Comparison of ENCODE assay signal across 8 cellular contexts in the genomic region with DNA sequence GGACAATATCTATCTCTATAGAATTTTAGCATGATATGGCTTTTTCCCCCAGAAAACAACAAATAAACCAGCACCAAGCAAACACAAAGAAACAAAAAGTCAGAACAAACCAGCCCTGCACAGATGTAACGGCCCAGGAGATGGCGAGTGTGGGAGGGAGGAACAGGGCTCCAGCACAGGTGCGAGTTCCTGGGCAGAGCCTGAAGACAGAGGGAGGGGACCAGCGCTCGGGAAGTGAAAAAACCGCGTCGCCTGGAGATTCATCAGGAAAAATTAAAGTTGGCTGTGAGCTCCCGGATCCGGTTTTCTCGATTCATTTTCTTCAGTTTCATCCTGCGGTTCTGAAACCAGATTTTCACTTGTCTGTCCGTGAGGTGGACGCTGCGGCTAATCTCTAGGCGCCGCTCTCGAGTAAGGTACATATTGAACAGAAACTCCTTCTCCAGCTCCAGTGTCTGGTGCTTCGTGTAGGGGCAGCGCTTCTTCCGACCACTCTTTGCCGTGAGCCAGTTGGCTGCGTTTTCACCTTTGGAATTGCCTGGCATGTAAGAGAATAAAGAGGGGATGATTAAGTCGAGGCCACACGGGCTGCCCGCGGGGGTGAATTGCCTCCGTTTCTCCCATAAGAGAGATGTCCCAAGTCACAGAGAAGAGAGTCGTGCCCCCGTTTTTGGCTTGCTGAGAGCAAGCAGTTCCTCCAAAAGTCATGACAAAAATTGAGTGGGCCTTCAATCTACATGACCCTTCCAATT. TPM values are rescaled to one million over a fixed set of nuclear protein-coding genes. Genes with fewer than 3 reads are reported as not detected.
DNase-seq lines count a peak whose midpoint lies in the region; ATAC-seq and TF ChIP-seq lines count a peak whose summit lies in the region.

No MANE protein-coding gene starts in this region.

- peak overlapping the region; percentile 59 for H3K4me3 Mint-ChIP-seq in stimulated activated naive CD8-positive, alpha-beta T cell treated with anti-CD3 and anti-CD28 coated beads, Interleukin-15, Interleukin-2, amounts not matched to agents 100 ng/mL and 50 ng/mL, for 24 hours

- no peak for DNase-seq in stimulated activated naive CD8-positive, alpha-beta T cell treated with anti-CD3 and anti-CD28 coated beads, Interleukin-15, Interleukin-2, amounts not matched to agents 100 U/mL and 50 U/mL, for 24 hours
- peak; percentile 30 for DNase-seq in UCSD-AML1 (lab: John Stamatoyannopoulos, UW; ENCODE audit: unreplicated experiment)
- DNase-seq in kidney tubule cell (ENCODE audit: low spot score): peak; percentile 64
- no peak for DNase-seq in testis

- peaks cover 33% of the 10 kb centered on the region for H3K4me1 Mint-ChIP-seq in stimulated activated naive CD8-positive, alpha-beta T cell treated with anti-CD3 and anti-CD28 coated beads, Interleukin-15, Interleukin-2, amounts not matched to agents 100 ng/mL and 50 ng/mL, for 24 hours (ENCODE audit: low read depth)

- no peaks in the 10 kb centered on the region for H3K9me3 ChIP-seq in testis

- H3K27ac Mint-ChIP-seq in stimulated activated naive CD8-positive, alpha-beta T cell treated with anti-CD3 and anti-CD28 coated beads, Interleukin-15, Interleukin-2, amounts not matched to agents 100 ng/mL and 50 ng/mL, for 24 hours: peak overlapping the region; percentile 70

- intact Hi-C loops in testis (cut with DNase I; ENCODE audit: low total_unique reads): no loop called here

- H3K4me3 ChIP-seq in testis: no peak overlapping the region

- TF ChIP-seq CTCF in testis (IDR thresholded peaks at IDR 0.05): no peak

- peaks cover 12% of the 10 kb centered on the region for H3K4me1 ChIP-seq in testis

- no peaks in the 10 kb centered on the region for H3K36me3 ChIP-seq in testis (ENCODE audit: low read depth, missing control alignments)

- 12 to 13% methylated on average over 30 of the region's 30 CpGs for WGBS in testis, 2 donors

- H3K27ac ChIP-seq in testis: no peak overlapping the region

- no peak for TF ChIP-seq POLR2A in testis (IDR thresholded peaks at IDR 0.05)

- no peak for ATAC-seq in stimulated activated naive CD8-positive, alpha-beta T cell treated with anti-CD3 and anti-CD28 coated beads, Interleukin-15, Interleukin-2, amounts not matched to agents 100 U/mL and 50 U/mL, for 24 hours
- no peak for ATAC-seq in GM19452 (IDR thresholded peaks at IDR 0.05; ENCODE audit: unreplicated experiment)
- no peak for ATAC-seq in GM19328 (IDR thresholded peaks at IDR 0.05; ENCODE audit: unreplicated experiment)
- no peak for ATAC-seq in HG02623 (IDR thresholded peaks at IDR 0.05; ENCODE audit: unreplicated experiment)

- H3K9me3 Mint-ChIP-seq in stimulated activated naive CD8-positive, alpha-beta T cell treated with anti-CD3 and anti-CD28 coated beads, Interleukin-15, Interleukin-2, amounts not matched to agents 100 ng/mL and 50 ng/mL, for 24 hours: no peaks in the 10 kb centered on the region

- peaks cover 73% of the 10 kb centered on the region for H3K27me3 Mint-ChIP-seq in stimulated activated naive CD8-positive, alpha-beta T cell treated with anti-CD3 and anti-CD28 coated beads, Interleukin-15, Interleukin-2, amounts not matched to agents 100 ng/mL and 50 ng/mL, for 24 hours

- H3K36me3 Mint-ChIP-seq in stimulated activated naive CD8-positive, alpha-beta T cell treated with anti-CD3 and anti-CD28 coated beads, Interleukin-15, Interleukin-2, amounts not matched to agents 100 ng/mL and 50 ng/mL, for 24 hours (ENCODE audit: low read depth): no peaks in the 10 kb centered on the region

- H3K27me3 ChIP-seq in testis: peaks cover under 1% of the 10 kb centered on the region

RNA-seq across cellular contexts. Expression of a gene that starts 2.3 kb away (rescaled TPM):
- total RNA-seq in testis: 1 to 10 TPM in 1 of 2 donors, under 1 TPM in 1; 0.31 to 1.8 TPM
- 1.6 TPM for polyA plus RNA-seq in testis (ENCODE audit: insufficient read depth, low read depth, low replicate concordance)

RNA-seq across cellular contexts. Expression of a gene that starts 6.5 kb away (rescaled TPM):
- total RNA-seq in testis: under 1 TPM; 0.25 to 0.39 TPM
- polyA plus RNA-seq in testis (ENCODE audit: insufficient read depth, low read depth, low replicate concordance): 1.0 TPM

RNA-seq across cellular contexts. Expression of a gene that starts 13.2 kb away (rescaled TPM):
- under 1 TPM in 1 of 2 donors, not detected in 1; 0.25 TPM for total RNA-seq in testis
- polyA plus RNA-seq in testis (ENCODE audit: insufficient read depth, low read depth, low replicate concordance): 0.96 TPM

RNA-seq across cellular contexts. Expression of a gene that starts 15.3 kb away (rescaled TPM):
- 1 to 10 TPM; 3.1 to 7.8 TPM for total RNA-seq in testis
- polyA plus RNA-seq in testis (ENCODE audit: insufficient read depth, low read depth, low replicate concordance): 13.1 TPM

RNA-seq across cellular contexts. Expression of a gene that starts 19.4 kb away (rescaled TPM):
- 1 to 10 TPM in 1 of 2 donors, under 1 TPM in 1; 0.93 to 2.4 TPM for total RNA-seq in testis
- 2.8 TPM for polyA plus RNA-seq in testis (ENCODE audit: insufficient read depth, low read depth, low replicate concordance)

Comparison
In these comparisons a context has a peak if more than half of its experiments do, and no peak if none do; other contexts are left out.
1. DNase-seq: peak in UCSD-AML1 (single experiment) and kidney tubule cell (single experiment); none in stimulated activated naive CD8-positive, alpha-beta T cell treated with anti-CD3 and anti-CD28 coated beads, Interleukin-15, Interleukin-2, amounts not matched to agents 100 U/mL and 50 U/mL, for 24 hours (single experiment) and testis (single experiment).